ENCODE assay signal across 9 cellular contexts in genomic region chr10:100020161-100020882, GRCh38. TPM values are rescaled to one million over a fixed set of nuclear protein-coding genes. Genes with fewer than 3 reads are reported as not detected.
DNase-seq lines count a peak whose midpoint lies in the region; ATAC-seq, FAIRE-seq and TF ChIP-seq lines count a peak whose summit lies in the region.
"Had no signal": no experiment of that assay in that cellular context is flagged by ENCODE, and none has a peak within 500 bp of the region (broad histone marks: within the 10 kb centered on the region; RNA-seq: fewer than 3 reads in every experiment).

No MANE protein-coding gene starts in this region.

- SMC1A ChIA-PET in GM12878 (lab: Charles Lee; ENCODE audit: uncharacterized antibody, unreplicated experiment): interaction anchor here (0.9 to 6.3 kb wide), 11 partner anchors 10 to 175 kb away, joined by 3 to 54 read pairs (median 10); partner anchors contain the start of gene DNMBP

- no peaks in the 10 kb centered on the region; the same call in 2 of the 3 replicates for H3K9me3 ChIP-seq in GM12878 (replicated peaks; ENCODE audit: control insufficient read depth, insufficient read depth, low read length)
- H3K9me3 ChIP-seq in BE2C: no peaks in the 10 kb centered on the region
- H3K9me3 ChIP-seq: tibial nerve had no signal

- CTCF ChIA-PET in GM12878 (lab: Yijun Ruan, JAX): interaction anchor here (1.0 to 3.0 kb wide), 12 partner anchors 9 to 174 kb away, joined by 3 to 33 read pairs (median 7); partner anchors contain the start of gene DNMBP

- no peak for TF ChIP-seq POLR2A in GM12878 (IDR thresholded peaks at IDR 0.05; ENCODE audit: low read depth, low read length)

- FAIRE-seq in GM12878 (lab: Jason Lieb, UNC) (peak; percentile 84), urothelium cell line (lab: Jason Lieb, UNC) (no peak)

- peak; percentile 56 for TF ChIP-seq RAD21 in GM12878 (IDR thresholded peaks at IDR 0.05; ENCODE audit: insufficient read depth, low read depth, low read length)

- peak; percentile 53 for DNase-seq in DMS79 (lab: John Stamatoyannopoulos, UW)
- peak; percentile 34 for DNase-seq in HuH-7 (ENCODE audit: low spot score)
- peak; percentile 87 for DNase-seq in GM12878 (ENCODE audit: low read depth, low spot score)
- no peak for DNase-seq in urothelium cell line (ENCODE audit: low spot score)
- DNase-seq in BE2C: no peak
- DNase-seq in G401 (ENCODE audit: low spot score): no peak
- DNase-seq in SW 1271 (lab: John Stamatoyannopoulos, UW): no peak

- H3K79me2 ChIP-seq in GM12878 (ENCODE audit: control insufficient read depth, insufficient read depth, low read length): no peaks in the 10 kb centered on the region

- H3K9ac ChIP-seq in GM12878 (ENCODE audit: control insufficient read depth, insufficient read depth, low read length): peak overlapping the region; percentile 66

- peak overlapping the region; percentile 82 for H3K4me2 ChIP-seq in GM12878 (ENCODE audit: control insufficient read depth, insufficient read depth)

- H4K20me1 ChIP-seq in GM12878 (ENCODE audit: control insufficient read depth, insufficient read depth): no peaks in the 10 kb centered on the region

- in situ Hi-C loops in GM12878 (cut with MboI) (no loop called here), G401 (cut with HindIII; ENCODE audit: low sequenced_read_pairs) (no loop called here)

- H3K4me3 ChIP-seq in GM12878 (peak overlapping the region; percentile 41; the same call in 1 of the 2 replicates), BE2C (ENCODE audit: low read depth, low read length) (no peak overlapping the region)
- H3K4me3 ChIP-seq: tibial nerve had no signal

- H3K4me1 ChIP-seq in GM12878 (ENCODE audit: control insufficient read depth, insufficient read depth, low read length): peaks cover 29% of the 10 kb centered on the region
- H3K4me1 ChIP-seq in BE2C: no peaks in the 10 kb centered on the region
- H3K4me1 ChIP-seq: tibial nerve had no signal

- 20% methylated on average over 5 of the region's 5 CpGs for WGBS in GM12878 (ENCODE audit: insufficient coverage, insufficient replicate concordance, low lambda C conversion rate, missing lambda C conversion rate)

- H3K36me3 ChIP-seq in GM12878 (ENCODE audit: control insufficient read depth in 2 of 2, insufficient read depth in 2 of 2, low read length in 1 of 2) (no peaks in the 10 kb centered on the region), BE2C (no peaks in the 10 kb centered on the region)
- H3K36me3 ChIP-seq: tibial nerve had no signal

- BruUV-seq in GM12878 (replicated peaks; lab: Mats Ljungman, UMichigan): no TSS peak

- RAD21 ChIA-PET in GM12878 (lab: Charles Lee; ENCODE audit: unreplicated experiment): interaction anchor here (0.7 to 2.5 kb wide), 13 partner anchors 9 to 174 kb away, joined by 3 to 17 read pairs (median 5); partner anchors contain the start of gene DNMBP

- peak in 1 of 2 experiments; percentile 31; a peak in 1 of 4 replicates for TF ChIP-seq EP300 in GM12878 (IDR thresholded peaks at IDR 0.05; ENCODE audit: borderline replicate concordance in 1 of 2, control insufficient read depth in 1 of 2, low read depth in 2 of 2, low read length in 2 of 2)

- H2AFZ ChIP-seq in GM12878 (ENCODE audit: control insufficient read depth, low read depth, low read length): peak overlapping the region; percentile 65

- POLR2A ChIA-PET in GM12878 (lab: Charles Lee): interaction anchor here (1.1 to 1.4 kb wide), 2 partner anchors 14 to 26 kb away, joined by 5 read pairs; no protein-coding TSS in a partner anchor

- peak in 2 of 3 experiments; percentile 28 to 44; a peak in 3 of 6 replicates for TF ChIP-seq CTCF in GM12878 (IDR thresholded peaks at IDR 0.05 in 2 of 3, conservative IDR thresholded peaks at IDR 0.05 in 1 of 3; ENCODE audit: control insufficient read depth in 2 of 3, extremely low read depth in 1 of 3, insufficient read depth in 1 of 3, low read depth in 3 of 3, low read length in 3 of 3)
- TF ChIP-seq CTCF in BE2C (IDR thresholded peaks at IDR 0.05; ENCODE audit: low read depth, low read length): no peak

- intact Hi-C loops in GM12878 (cut with micrococcal nuclease; ENCODE audit: unreplicated experiment): no loop called here

- H3K27me3 ChIP-seq in GM12878 (replicated peaks in 1 of 2; ENCODE audit: control insufficient read depth in 2 of 2, insufficient read depth in 2 of 2, low read length in 1 of 2) (no peaks in the 10 kb centered on the region), BE2C (no peaks in the 10 kb centered on the region)
- H3K27me3 ChIP-seq: tibial nerve had no signal

- ATAC-seq in GM21390 (IDR thresholded peaks at IDR 0.05; ENCODE audit: unreplicated experiment): peak; percentile 86
- peak; percentile 92 for ATAC-seq in GM12878

- H3K27ac ChIP-seq in GM12878 (ENCODE audit: control insufficient read depth, insufficient read depth): peak overlapping the region; percentile 94
- H3K27ac ChIP-seq: tibial nerve had no signal

TF ChIP-seq in GM12878, 131 proteins besides CTCF, POLR2A, EP300 and RAD21 (continues in another document):
- TF ChIP-seq MXI1 (IDR thresholded peaks at IDR 0.05; ENCODE audit: low read depth, low read length) (peak; percentile 39; the same call in 1 of the 2 replicates), ZSCAN29 (IDR thresholded peaks at IDR 0.05) (no peak), ETV6 (conservative IDR thresholded peaks at IDR 0.05 in 1 of 2, IDR thresholded peaks at IDR 0.05 in 1 of 2; ENCODE audit: borderline replicate concordance in 1 of 2, low read depth in 1 of 2) (peak in 1 of 2 experiments; percentile 66; a peak in 2 of 4 replicates), POU2F2 (IDR thresholded peaks at IDR 0.05; ENCODE audit: borderline replicate concordance, low read depth, low read length) (peak; percentile 30; the same call in 2 of the 3 replicates), SRF (IDR thresholded peaks at IDR 0.05; ENCODE audit: low read depth in 2 of 2, low read length in 2 of 2) (no peak), CHD4 (IDR thresholded peaks at IDR 0.05) (no peak), FOXM1 (IDR thresholded peaks at IDR 0.05; ENCODE audit: low read depth, low read length) (peak; percentile 49; the same call in 1 of the 2 replicates)
- TF ChIP-seq, protein P1, sequence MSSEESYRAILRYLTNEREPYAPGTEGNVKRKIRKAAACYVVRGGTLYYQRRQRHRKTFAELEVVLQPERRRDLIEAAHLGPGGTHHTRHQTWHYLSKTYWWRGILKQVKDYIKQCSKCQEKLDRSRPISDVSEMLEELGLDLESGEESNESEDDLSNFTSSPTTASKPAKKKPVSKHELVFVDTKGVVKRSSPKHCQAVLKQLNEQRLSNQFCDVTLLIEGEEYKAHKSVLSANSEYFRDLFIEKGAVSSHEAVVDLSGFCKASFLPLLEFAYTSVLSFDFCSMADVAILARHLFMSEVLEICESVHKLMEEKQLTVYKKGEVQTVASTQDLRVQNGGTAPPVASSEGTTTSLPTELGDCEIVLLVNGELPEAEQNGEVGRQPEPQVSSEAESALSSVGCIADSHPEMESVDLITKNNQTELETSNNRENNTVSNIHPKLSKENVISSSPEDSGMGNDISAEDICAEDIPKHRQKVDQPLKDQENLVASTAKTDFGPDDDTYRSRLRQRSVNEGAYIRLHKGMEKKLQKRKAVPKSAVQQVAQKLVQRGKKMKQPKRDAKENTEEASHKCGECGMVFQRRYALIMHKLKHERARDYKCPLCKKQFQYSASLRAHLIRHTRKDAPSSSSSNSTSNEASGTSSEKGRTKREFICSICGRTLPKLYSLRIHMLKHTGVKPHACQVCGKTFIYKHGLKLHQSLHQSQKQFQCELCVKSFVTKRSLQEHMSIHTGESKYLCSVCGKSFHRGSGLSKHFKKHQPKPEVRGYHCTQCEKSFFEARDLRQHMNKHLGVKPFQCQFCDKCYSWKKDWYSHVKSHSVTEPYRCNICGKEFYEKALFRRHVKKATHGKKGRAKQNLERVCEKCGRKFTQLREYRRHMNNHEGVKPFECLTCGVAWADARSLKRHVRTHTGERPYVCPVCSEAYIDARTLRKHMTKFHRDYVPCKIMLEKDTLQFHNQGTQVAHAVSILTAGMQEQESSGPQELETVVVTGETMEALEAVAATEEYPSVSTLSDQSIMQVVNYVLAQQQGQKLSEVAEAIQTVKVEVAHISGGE (CRISPR knock-in tag; IDR thresholded peaks at IDR 0.05): no peak

RNA-seq across cellular contexts. Expression of gene DNMBP, which starts 10.6 kb away (rescaled TPM):
- total RNA-seq in GM12878 (2013; cell fraction: nucleolus; rRNA removed): 97.9 and 99.8 TPM in 2 replicates
- total RNA-seq in GM12878 (2014; rRNA removed): 22.2 and 23.2 TPM in 2 replicates
- total RNA-seq in GM12878 (2014; rRNA removed; fragmentation: Illumina TruSeq; extraction: Trizol): 25.9 and 26.8 TPM in 2 replicates
- total RNA-seq in GM12878 (2021): 39.4 and 40.5 TPM in 2 replicates
- 21.3 TPM for polyA plus RNA-seq in GM12878 (2011; ENCODE audit: low read depth)
- polyA plus RNA-seq in GM12878 (2011; rRNA removed): 10.5 and 13.0 TPM in 2 replicates
- polyA plus RNA-seq in GM12878 (2011; cell fraction: cytosol; rRNA removed): 12.4 and 17.4 TPM in 2 replicates
- 19.4 and 26.2 TPM in 2 replicates for polyA plus RNA-seq in GM12878 (2011; cell fraction: nucleus; rRNA removed)
- 26.1 and 36.2 TPM in 2 replicates for polyA plus RNA-seq in GM12878 (2012)
- 45.0 and 45.2 TPM in 2 replicates for polyA plus RNA-seq in GM12878 (2014; fragmentation: Illumina TruSeq; extraction: Trizol)
- 1 to 10 TPM; 7.1 to 9.8 TPM for polyA plus RNA-seq in GM12878 (2014; fragmentation: Nextera tagmentation; extraction: Ambion mirVana)
- 23.3 and 24.7 TPM in 2 replicates for polyA plus RNA-seq in GM12878 (2014; rRNA removed)
- 10 to 100 TPM; 20.5 to 20.8 TPM for polyA plus RNA-seq in GM12878 (2016; fragmentation: Nextera tagmentation; extraction: Ambion mirVana)
- polyA minus RNA-seq in GM12878 (2011; rRNA and poly(A)+ RNA removed): 15.4 and 17.2 TPM in 2 replicates
- polyA minus RNA-seq in GM12878 (2011; cell fraction: cytosol; rRNA and poly(A)+ RNA removed): 7.2 and 10.7 TPM in 2 replicates
- polyA minus RNA-seq in GM12878 (2011; cell fraction: nucleus; rRNA and poly(A)+ RNA removed): 12.7 and 22.6 TPM in 2 replicates
- 1.8 TPM for polyA plus RNA-seq in BE2C (2012; ENCODE audit: insufficient read depth, insufficient read length, low read depth)
- total RNA-seq in G401 (2014; rRNA removed; shearing (Covaris generic)): 13.0 and 17.7 TPM in 2 replicates

Comparison
In these comparisons a context has a peak if more than half of its experiments do, and no peak if none do; other contexts are left out.
1. DNase-seq: peak in DMS79 (single experiment), HuH-7 (single experiment) and GM12878 (single experiment); none in urothelium cell line (single experiment), BE2C (single experiment), G401 (single experiment) and SW 1271 (0 of 2).